ENCODE assay signal across 13 cellular contexts in the genomic region with DNA sequence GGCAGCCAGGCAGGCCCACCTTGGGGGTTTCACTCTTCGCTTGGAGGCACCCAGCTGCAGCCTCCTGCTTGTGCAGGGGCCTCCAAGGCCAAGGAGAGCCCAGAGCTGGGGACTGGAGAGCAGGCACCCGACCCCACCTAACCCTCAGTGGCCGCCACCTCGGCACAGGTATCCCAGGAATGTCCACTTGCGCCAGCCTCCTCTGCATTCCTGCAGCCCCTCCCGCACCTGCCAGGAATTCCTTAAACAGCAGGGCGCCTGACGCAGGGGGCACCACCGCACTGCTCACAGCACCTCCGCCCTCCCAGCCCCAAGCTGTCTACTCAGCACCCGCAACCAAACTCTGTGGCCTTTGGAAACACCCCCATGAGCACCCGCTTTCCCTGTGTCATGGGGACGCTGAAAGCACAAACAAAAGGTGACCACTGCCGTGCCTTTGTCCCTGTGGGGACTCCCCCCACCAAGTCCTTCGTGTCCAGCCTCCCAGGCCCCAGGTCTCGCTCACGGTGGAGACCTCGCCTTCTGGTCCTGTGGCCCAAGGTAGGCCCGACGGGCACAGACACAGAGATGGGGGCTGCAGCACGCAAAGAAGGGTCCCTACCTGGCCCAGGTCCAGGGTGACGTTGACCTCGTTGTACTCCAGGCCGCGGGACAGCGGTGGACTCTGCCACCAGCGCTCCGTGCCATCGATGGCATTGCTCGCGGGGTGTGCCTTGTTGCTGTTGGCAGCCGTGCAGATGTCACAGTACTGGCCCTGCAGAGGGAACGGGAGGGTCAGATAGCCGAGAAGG. TPM values are rescaled to one million over a fixed set of nuclear protein-coding genes. Genes with fewer than 3 reads are reported as not detected.
DNase-seq lines count a peak whose midpoint lies in the region; ATAC-seq and TF ChIP-seq lines count a peak whose summit lies in the region.
"Had no signal": no experiment of that assay in that cellular context is flagged by ENCODE, and none has a peak within 500 bp of the region (broad histone marks: within the 10 kb centered on the region; RNA-seq: fewer than 3 reads in every experiment).

No MANE protein-coding gene starts in this region.

- POLR2A ChIA-PET in HCT116 (lab: Charles Lee), result no interaction called here

- peak overlapping the region; percentile 21 to 44 for H3K4me3 ChIP-seq in HCT116 (replicated peaks in 1 of 2; ENCODE audit: low read depth in 1 of 2, low read length in 2 of 2)
- peak overlapping the region; percentile 85 for H3K4me3 ChIP-seq in coronary artery
- peak overlapping the region in 1 of 4 donors; percentile 9 for H3K4me3 ChIP-seq in stomach

- H3K9me3 ChIP-seq in HCT116 (ENCODE audit: control insufficient read depth in 1 of 2, insufficient read depth in 1 of 2, low read depth in 1 of 2, low read length in 2 of 2) (no peaks in the 10 kb centered on the region), stomach (no peaks in the 10 kb centered on the region)

- no peak for TF ChIP-seq CTCF in HCT116 (IDR thresholded peaks at IDR 0.05 in 2 of 3, conservative IDR thresholded peaks at IDR 0.05 in 1 of 3; ENCODE audit: borderline replicate concordance in 1 of 3, insufficient read depth in 1 of 3, low read depth in 2 of 3, low read length in 2 of 3)
- no peak for TF ChIP-seq CTCF in coronary artery (IDR thresholded peaks at IDR 0.05)
- TF ChIP-seq CTCF in stomach (IDR thresholded peaks at IDR 0.05), result no peak

- no peaks in the 10 kb centered on the region for H3K9me2 ChIP-seq in HCT116 (ENCODE audit: insufficient read depth)

- no peaks in the 10 kb centered on the region for H3K27me3 ChIP-seq in HCT116 (ENCODE audit: insufficient read depth, low read length)
- peaks cover 0 to 16% (median 8%) of the 10 kb centered on the region in 3 donors for H3K27me3 ChIP-seq in stomach

- H3K9ac ChIP-seq in HCT116 (ENCODE audit: low read length), result peak overlapping the region; percentile 94
- H3K9ac ChIP-seq: KMS-11 had no signal

- H3K79me2 ChIP-seq in HCT116 (ENCODE audit: insufficient read depth, low read length), result peaks cover 94% of the 10 kb centered on the region

- CTCF ChIA-PET in HCT116 (lab: Charles Lee), result no interaction called here

- H3K36me3 ChIP-seq in HCT116 (ENCODE audit: control insufficient read depth in 1 of 2, insufficient read depth in 2 of 2, low read length in 2 of 2) (no peaks in the 10 kb centered on the region; a peak in 1 of 4 replicates), stomach (peaks cover 0 to 14% (median 4%) of the 10 kb centered on the region in 4 donors)

- peak overlapping the region; percentile 98 for H3K27ac ChIP-seq in HCT116 (ENCODE audit: low read depth, low read length)
- H3K27ac ChIP-seq in coronary artery, result peak overlapping the region; percentile 94 to 95
- peak overlapping the region in 4 of 5 donors; percentile 82 to 92 (median 90) for H3K27ac ChIP-seq in stomach
- H3K27ac ChIP-seq: KMS-11 had no signal

- DNase-seq in HCT116 (ENCODE audit: low read depth, low spot score), result peak; percentile 62
- peak; percentile 76 for DNase-seq in coronary artery (ENCODE audit: low spot score)
- DNase-seq in kidney tubule cell (ENCODE audit: low spot score), result peak; percentile 92
- DNase-seq in stomach, result no peak
- no peak for DNase-seq in SHP77 treated with DMSO at 0.1 percent for 48 hours (lab: John Stamatoyannopoulos, UW)
- DNase-seq in NCI-H2081 treated with DMSO at 0.1 percent for 48 hours (lab: John Stamatoyannopoulos, UW), result no peak
- DNase-seq: activated T-cell treated with anti-CD3 and anti-CD28 coated beads, Interleukin-2, amount 50 U/mL, for 72 hours; CD4-positive, CD25-positive, alpha-beta regulatory T cell; cerebellar nuclear complex; NCI-H774 had no signal

- peaks cover 72 to 89% of the 10 kb centered on the region in 2 experiments for H3K4me1 ChIP-seq in HCT116 (ENCODE audit: control insufficient read depth in 1 of 2, insufficient read depth in 2 of 2, low read length in 2 of 2)
- peaks cover 90 to 95% (median 94%) of the 10 kb centered on the region in 4 donors for H3K4me1 ChIP-seq in stomach

- intact Hi-C loops in HCT116 (cut with micrococcal nuclease), result no loop called here
- intact Hi-C loops in stomach (cut with DNase I; ENCODE audit: low total_unique reads), result no loop called here

- TF ChIP-seq RAD21 in HCT116 (IDR thresholded peaks at IDR 0.05; ENCODE audit: low read depth), result no peak

- H4K20me1 ChIP-seq in HCT116 (ENCODE audit: insufficient read depth), result no peaks in the 10 kb centered on the region

- H2AFZ ChIP-seq in HCT116 (ENCODE audit: low read depth, low read length, poor library complexity, severe bottlenecking), result no peak overlapping the region

- BruUV-seq in HCT116 (replicated peaks; lab: Mats Ljungman, UMichigan), result no TSS peak

- RAD21 ChIA-PET in HCT116 (lab: Charles Lee; ENCODE audit: low non-redundant PET in 1 of 2, low total read pairs in 2 of 2, uncharacterized antibody in 2 of 2, unreplicated experiment in 2 of 2), result no interaction called here

- no peak for TF ChIP-seq EP300 in stomach (IDR thresholded peaks at IDR 0.05)

- TF ChIP-seq POLR2A in HCT116 (IDR thresholded peaks at IDR 0.05; ENCODE audit: borderline replicate concordance, extremely low read depth, insufficient read depth, insufficient read length) (no peak), stomach (IDR thresholded peaks at IDR 0.05) (no peak)

- 50 to 63% (median 53%) methylated on average over 22 to 34 of the region's 34 CpGs for WGBS in stomach, 5 donors

- peak overlapping the region; percentile 100 for H3K4me2 ChIP-seq in HCT116 (ENCODE audit: low read length)
- H3K4me2 ChIP-seq: KMS-11 had no signal

- peak; percentile 52 for ATAC-seq in HCT116
- no peak for ATAC-seq in GM21515 (IDR thresholded peaks at IDR 0.05; ENCODE audit: unreplicated experiment)
- no peak for ATAC-seq in GM18520 (IDR thresholded peaks at IDR 0.05; ENCODE audit: unreplicated experiment)
- ATAC-seq: activated T-cell treated with anti-CD3 and anti-CD28 coated beads, Interleukin-2, amount 50 U/mL, for 72 hours had no signal

TF ChIP-seq in HCT116, 20 proteins besides CTCF, POLR2A, EP300 and RAD21:
- TF ChIP-seq, protein P1, sequence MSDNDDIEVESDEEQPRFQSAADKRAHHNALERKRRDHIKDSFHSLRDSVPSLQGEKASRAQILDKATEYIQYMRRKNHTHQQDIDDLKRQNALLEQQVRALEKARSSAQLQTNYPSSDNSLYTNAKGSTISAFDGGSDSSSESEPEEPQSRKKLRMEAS (IDR thresholded peaks at IDR 0.05), result no peak
- TF ChIP-seq ZFX (IDR thresholded peaks at IDR 0.05) (peak; percentile 62), CBX3 (IDR thresholded peaks at IDR 0.05; ENCODE audit: low read depth) (no peak), POLR2AphosphoS5 (IDR thresholded peaks at IDR 0.05; ENCODE audit: low read depth, low read length) (peak; percentile 14; the same call in 1 of the 2 replicates)
TF ChIP-seq in HCT116: peak in this region for 2.

RNA-seq across cellular contexts. Expression of gene LAMA5, which starts 5.1 kb away (rescaled TPM):
- total RNA-seq in HCT116 (2021; ENCODE audit: unreplicated experiment) (321 TPM), stomach (100 to 1,000 TPM in 2 of 5 donors, 10 to 100 TPM in 3; 42.2 to 278 (median 86.9) TPM)
- polyA plus RNA-seq in HCT116 (2012), result 190 and 217 TPM in 2 replicates
- polyA plus RNA-seq in stomach, result 100 to 1,000 TPM in 1 of 3 donors, 10 to 100 TPM in 2; 41.4 to 278 (median 72.3) TPM

RNA-seq across cellular contexts. Expression of gene RPS21, which starts 24.9 kb away (rescaled TPM):
- total RNA-seq in HCT116 (2021; ENCODE audit: unreplicated experiment), result 2,488 TPM
- polyA plus RNA-seq in HCT116 (2012), result 5,598 and 10,032 TPM in 2 replicates
- total RNA-seq in stomach, result 1,000 to 10,000 TPM in 3 of 5 donors, 100 to 1,000 TPM in 2; 239 to 2,998 (median 1,528) TPM
- polyA plus RNA-seq in stomach, result 1,000 to 10,000 TPM; 4,606 to 7,615 (median 4,647) TPM

RNA-seq across cellular contexts. Expression of gene CABLES2, which starts 45.1 kb away (rescaled TPM):
- total RNA-seq in HCT116 (2021; ENCODE audit: unreplicated experiment) (8.9 TPM), stomach (1 to 10 TPM in 4 of 5 donors, under 1 TPM in 1; 0.55 to 7.8 (median 1.4) TPM)
- polyA plus RNA-seq in HCT116 (2012), result 8.1 and 9.5 TPM in 2 replicates
- 1 to 10 TPM; 2.0 to 3.2 (median 2.5) TPM for polyA plus RNA-seq in stomach

RNA-seq across cellular contexts. Expression of gene ADRM1, which starts 59.2 kb away (rescaled TPM):
- total RNA-seq in HCT116 (2021; ENCODE audit: unreplicated experiment), result 158 TPM
- polyA plus RNA-seq in HCT116 (2012), result 196 and 200 TPM in 2 replicates
- total RNA-seq in stomach, result 100 to 1,000 TPM in 2 of 5 donors, 10 to 100 TPM in 3; 42.0 to 130 (median 68.4) TPM
- polyA plus RNA-seq in stomach, result 10 to 100 TPM; 82.3 to 91.3 (median 85.0) TPM

Comparison
In these comparisons a context has a peak if more than half of its experiments do, and no peak if none do; other contexts are left out.
1. DNase-seq: peak in HCT116 (single experiment), coronary artery (single experiment) and kidney tubule cell (single experiment); none in stomach (single experiment), SHP77 treated with DMSO at 0.1 percent for 48 hours (single experiment) and NCI-H2081 treated with DMSO at 0.1 percent for 48 hours (single experiment).
2. Peak in every context shown above with its lines, with median percentiles within 50 percentile points of each other: H3K27ac ChIP-seq.